In genomic region chr3:11791339-11792200, GRCh38 we compare ENCODE assay signal across 24 cellular contexts. TPM values are rescaled to one million over a fixed set of nuclear protein-coding genes. Genes with fewer than 3 reads are reported as not detected.
DNase-seq lines count a peak whose midpoint lies in the region; ATAC-seq, FAIRE-seq and TF ChIP-seq lines count a peak whose summit lies in the region.
"Had no signal": no experiment of that assay in that cellular context is flagged by ENCODE, and none has a peak within 500 bp of the region (broad histone marks: within the 10 kb centered on the region; RNA-seq: fewer than 3 reads in every experiment).

No MANE protein-coding gene starts in this region.

- H3K4me2 ChIP-seq in K562 (ENCODE audit: insufficient read depth, low read length) (no peak overlapping the region), hepatocyte (no peak overlapping the region), neuronal stem cell (ENCODE audit: insufficient read depth, low read length, poor library complexity, severe bottlenecking) (no peak overlapping the region)

- H2BK12ac ChIP-seq in neuronal stem cell (ENCODE audit: low read length), result no peak overlapping the region

- H4K8ac ChIP-seq in neuronal stem cell (ENCODE audit: low read depth, low read length), result no peak overlapping the region

- in situ Hi-C loops in K562 (cut with MboI), result no loop called here

- H3K9ac ChIP-seq in K562 (ENCODE audit: insufficient read depth in 1 of 2, low read depth in 2 of 2, low read length in 2 of 2), result no peak overlapping the region
- no peak overlapping the region for H3K9ac ChIP-seq in neuronal stem cell (ENCODE audit: low read depth, low read length, poor library complexity)

- DNase-seq in CD4-positive, CD25-positive, alpha-beta regulatory T cell, result no peak
- DNase-seq in K562 (ENCODE audit: extremely low read depth in 1 of 4, low spot score in 3 of 4), result no peak
- DNase-seq in hepatocyte (ENCODE audit: low spot score), result peak; percentile 10
- peak; percentile 26 for DNase-seq in small intestine
- DNase-seq in T-helper 9 cell, result no peak
- no peak for DNase-seq in CD4-positive, alpha-beta T cell
- DNase-seq in neuronal stem cell (ENCODE audit: low spot score), result no peak
- DNase-seq: 8988T, AML-193, C1 segment of cervical spinal cord, DMS53, GDM1, Karpas-422, NCI-H1694, NCI-H2081 treated with DMSO at 0.1 percent for 48 hours, NCI-H446 treated with DMSO at 0.1 percent for 48 hours, NCI-H526 treated with DMSO at 0.1 percent for 48 hours, RPMI8226, SHP77 treated with DMSO at 0.1 percent for 48 hours had no signal

- no peaks in the 10 kb centered on the region for H3K9me3 ChIP-seq in CD4-positive, CD25-positive, alpha-beta regulatory T cell (ENCODE audit: control insufficient read depth in 2 of 2, low read length in 2 of 2)
- H3K9me3 ChIP-seq in K562 (replicated peaks; ENCODE audit: control insufficient read depth, insufficient read depth, low read depth, low read length) (no peaks in the 10 kb centered on the region), hepatocyte (ENCODE audit: low read depth) (no peaks in the 10 kb centered on the region), small intestine (ENCODE audit: control insufficient read depth, low read depth) (no peaks in the 10 kb centered on the region), neuronal stem cell (replicated peaks in 1 of 2; ENCODE audit: control insufficient read depth in 2 of 2, insufficient read depth in 1 of 2, low read depth in 1 of 2, low read length in 2 of 2) (peaks cover 2 to 15% of the 10 kb centered on the region in 2 donors)
- H3K9me3 ChIP-seq in CD4-positive, alpha-beta T cell (ENCODE audit: control insufficient read depth, low read length), result no peaks in the 10 kb centered on the region

- BruUV-seq in K562 (replicated peaks; lab: Mats Ljungman, UMichigan), result no TSS peak

- H4K91ac ChIP-seq in neuronal stem cell (ENCODE audit: low read depth, low read length, poor library complexity), result no peak overlapping the region

- no peaks in the 10 kb centered on the region for H4K20me1 ChIP-seq in K562 (replicated peaks; ENCODE audit: control insufficient read depth, insufficient read depth, low read length)
- H4K20me1 ChIP-seq in hepatocyte (ENCODE audit: insufficient read depth, poor library complexity, severe bottlenecking), result no peaks in the 10 kb centered on the region

- no peaks in the 10 kb centered on the region for H3K27me3 ChIP-seq in CD4-positive, CD25-positive, alpha-beta regulatory T cell (ENCODE audit: control insufficient read depth, insufficient read depth, low read length)
- H3K27me3 ChIP-seq in K562 (ENCODE audit: control insufficient read depth in 2 of 2, insufficient read depth in 2 of 2, low read length in 2 of 2) (no peaks in the 10 kb centered on the region), hepatocyte (no peaks in the 10 kb centered on the region), small intestine (ENCODE audit: control insufficient read depth in 2 of 2, insufficient read depth in 2 of 2, low read length in 2 of 2) (no peaks in the 10 kb centered on the region), neuronal stem cell (ENCODE audit: control insufficient read depth in 3 of 3, insufficient read depth in 3 of 3, low read depth in 1 of 3, low read length in 3 of 3) (no peaks in the 10 kb centered on the region)
- H3K27me3 ChIP-seq in CD4-positive, alpha-beta T cell (ENCODE audit: control insufficient read depth, insufficient read depth, low read length), result no peaks in the 10 kb centered on the region

- no peak overlapping the region for H2BK15ac ChIP-seq in neuronal stem cell (ENCODE audit: low read length)

- no peak overlapping the region for H3K14ac ChIP-seq in neuronal stem cell (ENCODE audit: low read length)

- CTCF ChIA-PET in K562 (lab: Yijun Ruan, JAX; ENCODE audit: low intra/inter-chr PET ratio), result interaction anchor here (0.6 kb wide), 1 partner anchor 10 kb away, joined by 3 read pairs; no protein-coding TSS in a partner anchor
- CTCF ChIA-PET in CD4-positive, alpha-beta T cell (lab: Charles Lee), result no interaction called here

- no peak for TF ChIP-seq POLR2A in K562 (conservative IDR thresholded peaks at IDR 0.05)

- H3K27ac ChIP-seq in CD4-positive, CD25-positive, alpha-beta regulatory T cell (ENCODE audit: insufficient read depth, low read length, poor library complexity, severe bottlenecking), result no peak overlapping the region
- H3K27ac ChIP-seq in K562 (ENCODE audit: extremely low read depth, low read depth, low read length) (no peak overlapping the region), hepatocyte (peak overlapping the region; percentile 38), small intestine (ENCODE audit: low read depth in 1 of 2, low read length in 1 of 2) (no peak overlapping the region), neuronal stem cell (replicated peaks; ENCODE audit: low read length) (no peak overlapping the region)
- no peak overlapping the region for H3K27ac ChIP-seq in CD4-positive, alpha-beta T cell (ENCODE audit: low read depth, low read length)
- H3K27ac ChIP-seq: SK-N-MC had no signal

- H3K4ac ChIP-seq in neuronal stem cell (ENCODE audit: low read length), result no peak overlapping the region

- H3K23ac ChIP-seq in neuronal stem cell (ENCODE audit: low read depth, low read length, poor library complexity), result no peak overlapping the region

- no peaks in the 10 kb centered on the region for H3K79me1 ChIP-seq in neuronal stem cell (ENCODE audit: low read depth, low read length)

- 68% methylated on average over 6 of the region's 6 CpGs for WGBS in K562 (ENCODE audit: insufficient coverage, low coverage, missing lambda C conversion rate)
- WGBS in hepatocyte (ENCODE audit: low lambda C conversion rate, missing lambda C conversion rate), result 80% methylated on average over 6 of the region's 6 CpGs
- 78 to 81% (median 80%) methylated on average over 6 of the region's 6 CpGs for WGBS in small intestine, 3 donors
- no CpG with 5 or more reads among the region's 6 CpGs for WGBS in neuronal stem cell (ENCODE audit: extremely low coverage in 2 of 2, insufficient read length in 2 of 2, insufficient replicate concordance in 1 of 2), 2 donors

- H3K79me2 ChIP-seq in K562 (ENCODE audit: control insufficient read depth, insufficient read depth, low read length) (no peaks in the 10 kb centered on the region), hepatocyte (no peaks in the 10 kb centered on the region)

- no peak overlapping the region for H2BK120ac ChIP-seq in neuronal stem cell (ENCODE audit: low read depth, low read length)

- H3K27me3 Mint-ChIP-seq in CD4-positive, CD25-positive, alpha-beta regulatory T cell, result no peaks in the 10 kb centered on the region
- no peaks in the 10 kb centered on the region for H3K27me3 Mint-ChIP-seq in CD4-positive, alpha-beta T cell
- H3K27me3 Mint-ChIP-seq: IgD-negative memory B cell had no signal

- no peaks in the 10 kb centered on the region for H3K9me1 ChIP-seq in K562 (ENCODE audit: control insufficient read depth, insufficient read depth, low read length)

- no peak for TF ChIP-seq RAD21 in K562 (CRISPR knock-in tag; conservative IDR thresholded peaks at IDR 0.05 in 1 of 2, IDR thresholded peaks at IDR 0.05 in 1 of 2)

- no peak overlapping the region for H3K18ac ChIP-seq in neuronal stem cell (ENCODE audit: low read length)

- H3K4me3 Mint-ChIP-seq in CD4-positive, CD25-positive, alpha-beta regulatory T cell, result no peak overlapping the region
- H3K4me3 Mint-ChIP-seq in CD4-positive, alpha-beta T cell, result no peak overlapping the region
- H3K4me3 Mint-ChIP-seq: IgD-negative memory B cell had no signal

- intact Hi-C loops in K562 (cut with micrococcal nuclease), result no loop called here
- intact Hi-C loops in CD4-positive, alpha-beta T cell (cut with DNase I, micrococcal nuclease), result no loop called here

- no peak overlapping the region for H2BK5ac ChIP-seq in neuronal stem cell (ENCODE audit: low read length)

- H3K27ac Mint-ChIP-seq in CD4-positive, CD25-positive, alpha-beta regulatory T cell, result peak overlapping the region in 2 of 3 donors; percentile 29 to 32
- no peak overlapping the region for H3K27ac Mint-ChIP-seq in CD4-positive, alpha-beta T cell
- H3K27ac Mint-ChIP-seq: IgD-negative memory B cell had no signal

- POLR2A ChIA-PET in K562 (lab: Yijun Ruan, JAX), result no interaction called here
- POLR2A ChIA-PET in CD4-positive, alpha-beta T cell (lab: Charles Lee), result interaction anchor here (0.6 to 2.2 kb wide), 3 partner anchors 21 to 1543 kb away, joined by 3 to 5 read pairs (median 4); partner anchors contain the start of gene TATDN2

- no peak overlapping the region for H2AK5ac ChIP-seq in neuronal stem cell (ENCODE audit: low read depth, low read length)

- no peak for ATAC-seq in CD4-positive, CD25-positive, alpha-beta regulatory T cell (ENCODE audit: low read depth in 2 of 2)
- ATAC-seq in K562 (no peak), HG03520 (IDR thresholded peaks at IDR 0.05; ENCODE audit: unreplicated experiment) (no peak)
- no peak for ATAC-seq in CD4-positive, alpha-beta T cell (ENCODE audit: poor library complexity)

- H3K36me3 ChIP-seq in CD4-positive, CD25-positive, alpha-beta regulatory T cell (ENCODE audit: control insufficient read depth, insufficient read depth, low read length), result peaks cover 93% of the 10 kb centered on the region
- H3K36me3 ChIP-seq in K562 (ENCODE audit: control insufficient read depth, insufficient read depth, low read length) (peaks cover 90% of the 10 kb centered on the region), hepatocyte (replicated peaks; ENCODE audit: insufficient read depth, low read depth) (no peaks in the 10 kb centered on the region), small intestine (ENCODE audit: control insufficient read depth in 2 of 2, insufficient read depth in 2 of 2, low read length in 2 of 2) (peaks cover 4 to 8% of the 10 kb centered on the region in 2 donors), neuronal stem cell (replicated peaks in 1 of 2; ENCODE audit: control insufficient read depth in 2 of 2, insufficient read depth in 2 of 2, low read length in 2 of 2) (peaks cover 23 to 76% of the 10 kb centered on the region in 2 donors)

- H3K9me2 ChIP-seq in hepatocyte (replicated peaks; ENCODE audit: insufficient read depth), result no peaks in the 10 kb centered on the region

- H2AFZ ChIP-seq in K562 (ENCODE audit: low read depth, low read length) (no peak overlapping the region), hepatocyte (no peak overlapping the region), neuronal stem cell (ENCODE audit: low read length) (no peak overlapping the region)

- no peak for FAIRE-seq in K562 (lab: Jason Lieb, UNC)
- FAIRE-seq in small intestine (lab: Jason Lieb, UNC), result no peak
- FAIRE-seq: GM18507, GM19239 had no signal

- no peak for TF ChIP-seq EP300 in K562 (IDR thresholded peaks at IDR 0.05; ENCODE audit: low read length)

- H3K4me1 ChIP-seq in CD4-positive, CD25-positive, alpha-beta regulatory T cell (ENCODE audit: control insufficient read depth, insufficient read depth, low read length, poor library complexity, severe bottlenecking), result no peaks in the 10 kb centered on the region
- H3K4me1 ChIP-seq in K562 (replicated peaks in 1 of 2; ENCODE audit: control insufficient read depth in 2 of 2, insufficient read depth in 2 of 2, low read length in 2 of 2) (no peaks in the 10 kb centered on the region), hepatocyte (ENCODE audit: insufficient read depth) (no peaks in the 10 kb centered on the region), small intestine (ENCODE audit: control insufficient read depth in 2 of 2, insufficient read depth in 1 of 2, low read depth in 1 of 2, low read length in 1 of 2) (no peaks in the 10 kb centered on the region), neuronal stem cell (ENCODE audit: control insufficient read depth in 2 of 2, insufficient read depth in 1 of 2, low read depth in 1 of 2, low read length in 2 of 2) (peaks cover 1% of the 10 kb centered on the region in 2 donors)

- H3K36me3 Mint-ChIP-seq in CD4-positive, CD25-positive, alpha-beta regulatory T cell, result peaks cover 81% of the 10 kb centered on the region
- peaks cover 98% of the 10 kb centered on the region for H3K36me3 Mint-ChIP-seq in CD4-positive, alpha-beta T cell (ENCODE audit: low read depth)

- no peak overlapping the region for H3K4me3 ChIP-seq in CD4-positive, CD25-positive, alpha-beta regulatory T cell (ENCODE audit: low read depth, low read length)
- no peak overlapping the region for H3K4me3 ChIP-seq in K562
- no peak overlapping the region for H3K4me3 ChIP-seq in hepatocyte
- no peak overlapping the region for H3K4me3 ChIP-seq in small intestine (ENCODE audit: low read depth in 1 of 2, low read length in 2 of 2)
- no peak overlapping the region for H3K4me3 ChIP-seq in neuronal stem cell (ENCODE audit: low read length in 2 of 2)
- H3K4me3 ChIP-seq: SK-N-MC had no signal

- no peak for TF ChIP-seq CTCF in K562 (IDR thresholded peaks at IDR 0.05 in 2 of 3, conservative IDR thresholded peaks at IDR 0.05 in 1 of 3; ENCODE audit: insufficient read depth in 2 of 3, low read depth in 1 of 3, low read length in 3 of 3)
- no peak for TF ChIP-seq CTCF in hepatocyte (IDR thresholded peaks at IDR 0.05; ENCODE audit: poor library complexity)
- no peak for TF ChIP-seq CTCF in CD4-positive, alpha-beta T cell (IDR thresholded peaks at IDR 0.05)

- H3K9me3 Mint-ChIP-seq in CD4-positive, CD25-positive, alpha-beta regulatory T cell, result peaks cover 0 to 2% (median 0%) of the 10 kb centered on the region in 7 donors
- peaks cover 4% of the 10 kb centered on the region for H3K9me3 Mint-ChIP-seq in CD4-positive, alpha-beta T cell

- H3K4me1 Mint-ChIP-seq in CD4-positive, CD25-positive, alpha-beta regulatory T cell, result peaks cover 5 to 29% (median 10%) of the 10 kb centered on the region in 4 donors
- peaks cover 26% of the 10 kb centered on the region for H3K4me1 Mint-ChIP-seq in CD4-positive, alpha-beta T cell (ENCODE audit: low read depth)

RNA-seq across cellular contexts. Expression of gene TAMM41, which starts 55.1 kb away (rescaled TPM):
- total RNA-seq in CD4-positive, CD25-positive, alpha-beta regulatory T cell, result 25.7 TPM
- polyA plus RNA-seq in CD4-positive, CD25-positive, alpha-beta regulatory T cell, result 10 to 100 TPM; 24.4 to 32.0 (median 26.0) TPM
- 93.1 and 115 TPM in 2 replicates for total RNA-seq in K562 (2011; cell fraction: chromatin; rRNA removed; ENCODE audit: low replicate concordance)
- 55.0 and 57.7 TPM in 2 replicates for total RNA-seq in K562 (2011; cell fraction: nucleolus; rRNA removed)
- 70.5 and 103 TPM in 2 replicates for total RNA-seq in K562 (2011; cell fraction: nucleoplasm; rRNA removed)
- 8.6 and 12.0 TPM in 2 replicates for total RNA-seq in K562 (2014; rRNA removed)
- total RNA-seq in K562 (2014; rRNA removed; fragmentation: Illumina TruSeq; extraction: Trizol), result 18.2 and 20.3 TPM in 2 replicates
- 21.2 and 25.0 TPM in 2 replicates for total RNA-seq in K562 (2015; rRNA removed; fragmentation: Illumina TruSeq; extraction: Trizol)
- 32.2 and 34.7 TPM in 2 replicates for total RNA-seq in K562 (2021)
- polyA plus RNA-seq in K562 (2011; rRNA removed), result 23.9 and 30.1 TPM in 2 replicates
- polyA plus RNA-seq in K562 (2011; cell fraction: cytosol; rRNA removed), result 32.0 and 57.1 TPM in 2 replicates
- 43.7 and 90.2 TPM in 2 replicates for polyA plus RNA-seq in K562 (2011; cell fraction: nucleus; rRNA removed)
- polyA plus RNA-seq in K562 (2012), result 23.4 and 26.3 TPM in 2 replicates
- 31.3 and 32.4 TPM in 2 replicates for polyA plus RNA-seq in K562 (2014; fragmentation: Illumina TruSeq; extraction: Trizol)
- 10 to 100 TPM; 69.0 to 74.6 TPM for polyA plus RNA-seq in K562 (2014; fragmentation: Nextera tagmentation; extraction: Ambion mirVana)
- polyA plus RNA-seq in K562 (2014; rRNA removed), result 29.3 and 34.2 TPM in 2 replicates
- 35.2 and 39.5 TPM in 2 replicates for polyA minus RNA-seq in K562 (2011; rRNA and poly(A)+ RNA removed)
- 22.0 and 27.3 TPM in 2 replicates for polyA minus RNA-seq in K562 (2011; cell fraction: cytosol; rRNA and poly(A)+ RNA removed)
- polyA minus RNA-seq in K562 (2011; cell fraction: nucleus; rRNA and poly(A)+ RNA removed), result 43.6 and 57.0 TPM in 2 replicates
- total RNA-seq in hepatocyte, result 9.6 and 10.2 TPM in 2 replicates
- 14.1 and 20.7 TPM in 2 replicates for polyA plus RNA-seq in hepatocyte
- 10 to 100 TPM in 1 of 3 donors, 1 to 10 TPM in 2; 2.7 to 13.9 (median 6.7) TPM for polyA plus RNA-seq in small intestine
- 10 to 100 TPM; 19.7 to 22.0 TPM for total RNA-seq in CD4-positive, alpha-beta T cell
- polyA plus RNA-seq in neuronal stem cell (2013, experiment 1 of 2), result 24.9 TPM
- polyA plus RNA-seq in neuronal stem cell (2013, experiment 2 of 2), result 26.9 TPM

Comparison
In these comparisons a context has a peak if more than half of its experiments do, and no peak if none do; other contexts are left out.
1. DNase-seq: peak in hepatocyte (single experiment) and small intestine (single experiment); none in CD4-positive, CD25-positive, alpha-beta regulatory T cell (0 of 3), K562 (0 of 4), T-helper 9 cell (single experiment), CD4-positive, alpha-beta T cell (0 of 10) and neuronal stem cell (single experiment).